ENCODE assay signal across 8 cellular contexts in the genomic region with DNA sequence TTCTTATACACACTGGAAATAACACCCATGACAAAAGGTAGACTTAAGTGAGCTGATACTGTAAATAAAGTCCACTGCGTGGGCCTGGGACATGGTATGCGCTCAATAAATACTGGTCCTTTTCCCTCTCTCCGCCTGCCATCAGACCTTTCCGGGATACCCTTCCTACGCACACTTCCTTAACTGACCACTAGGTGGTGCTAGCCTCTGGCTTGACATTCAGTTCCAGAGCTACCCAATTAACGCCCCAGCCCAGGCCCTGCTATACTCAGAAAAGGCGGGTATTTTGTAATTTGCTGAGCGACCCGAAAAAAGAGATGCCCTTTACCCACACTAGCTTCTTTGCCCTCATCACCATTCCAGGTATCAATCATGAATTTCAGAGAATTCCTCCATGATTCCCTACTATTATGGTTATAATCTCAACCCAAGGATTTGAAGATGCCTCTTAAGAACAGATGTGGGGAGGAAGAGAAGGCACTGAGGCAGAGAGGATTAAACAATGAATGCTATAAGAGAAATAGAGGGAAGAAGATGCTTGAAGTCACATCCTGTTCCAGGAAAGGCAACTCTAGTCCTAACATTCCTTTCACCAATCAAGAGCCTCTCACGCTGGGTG. TPM values are rescaled to one million over a fixed set of nuclear protein-coding genes. Genes with fewer than 3 reads are reported as not detected.
A peak's percentile ranks its signal among the peaks of the same experiment; 100 is the strongest.
DNase-seq lines count a peak whose midpoint lies in the region; ATAC-seq and TF ChIP-seq lines count a peak whose summit lies in the region.

No MANE protein-coding gene starts in this region.

- intact Hi-C loops in left colon (cut with DNase I, micrococcal nuclease), result loop anchor here in 1 of 2 donors (2.0 kb wide), 1 partner anchor 58 kb away; no protein-coding TSS in a partner anchor

- H2AFZ ChIP-seq in GM23248, result no peak overlapping the region

- H4K20me1 ChIP-seq in GM23248 (ENCODE audit: insufficient read depth), result no peaks in the 10 kb centered on the region

- no peaks in the 10 kb centered on the region for H3K27me3 ChIP-seq in GM23248 (replicated peaks; ENCODE audit: insufficient read depth)

- peaks cover 9% of the 10 kb centered on the region for H3K79me2 ChIP-seq in GM23248 (ENCODE audit: insufficient read depth)

- H3K36me3 ChIP-seq in GM23248 (ENCODE audit: low read depth), result no peaks in the 10 kb centered on the region

- no peaks in the 10 kb centered on the region for H3K9me2 ChIP-seq in GM23248 (ENCODE audit: insufficient read depth)

- no peak overlapping the region for H3K27ac ChIP-seq in GM23248

- DNase-seq in AML-193 (lab: John Stamatoyannopoulos, UW), result peak; percentile 76 to 78
- peak; percentile 79 for DNase-seq in GM23248
- peak; percentile 58 for DNase-seq in NCI-H226
- DNase-seq in activated CD4-positive, CD25-positive, alpha-beta regulatory T cell (lab: John Stamatoyannopoulos, UW), result peak; percentile 41 to 57 (median 50)
- peak; percentile 84 to 86 for DNase-seq in cardiac fibroblast (ENCODE audit: low read depth in 2 of 2)
- peak; percentile 61 to 80 for DNase-seq in left colon
- peak; percentile 65 for DNase-seq in stimulated activated CD4-positive, alpha-beta T cell treated with anti-CD3 and anti-CD28 coated beads, Interleukin-4, amount 100 ng/mL, for 1 hour

- WGBS in GM23248 (ENCODE audit: low coverage in 1 of 2, low lambda C conversion rate in 2 of 2, missing lambda C conversion rate in 2 of 2), 2 experiments, result 10 to 13% methylated on average over 10 of the region's 10 CpGs

- H3K4me2 ChIP-seq in GM23248 (ENCODE audit: unreplicated experiment), result no peak overlapping the region

- H3K4me1 ChIP-seq in GM23248 (ENCODE audit: insufficient read depth), result peaks cover 12% of the 10 kb centered on the region

- in situ Hi-C loops in GM23248 (cut with MboI), result loop anchor here (5.0 kb wide), 1 partner anchor 53 kb away; no protein-coding TSS in a partner anchor

- no peak overlapping the region for H3K4me3 ChIP-seq in GM23248
- H3K4me3 ChIP-seq in cardiac fibroblast (replicated peaks in 1 of 2; ENCODE audit: low read depth in 2 of 2, low read length in 2 of 2), result no peak overlapping the region

- peak; percentile 14 for ATAC-seq in left colon
- no peak for ATAC-seq in GM18519 (IDR thresholded peaks at IDR 0.05; ENCODE audit: low FRiP score, unreplicated experiment)

- H3K9ac ChIP-seq in GM23248, result no peak overlapping the region

- peak; percentile 98 for TF ChIP-seq CTCF in cardiac fibroblast (IDR thresholded peaks at IDR 0.05; ENCODE audit: low read depth, low read length)

- peaks cover 15% of the 10 kb centered on the region for H3F3A ChIP-seq in GM23248 (ENCODE audit: insufficient read depth)

- no peaks in the 10 kb centered on the region for H3K9me3 ChIP-seq in GM23248 (ENCODE audit: low read depth)

RNA-seq across cellular contexts. Expression of a gene that starts 3.9 kb away (rescaled TPM):
- total RNA-seq in GM23248 (2014; rRNA removed; shearing (Covaris generic)), result 257 and 296 TPM in 2 replicates
- polyA plus RNA-seq in GM23248 (2016; fragmentation: Nextera tagmentation; extraction: Ambion mirVana), result 161 and 166 TPM in 2 replicates
- 100 to 1,000 TPM; 117 to 119 TPM for total RNA-seq in left colon

RNA-seq across cellular contexts. Expression of a gene that starts 13.2 kb away (rescaled TPM):
- total RNA-seq in GM23248 (2014; rRNA removed; shearing (Covaris generic)), result 95.1 and 103 TPM in 2 replicates
- 67.4 and 70.7 TPM in 2 replicates for polyA plus RNA-seq in GM23248 (2016; fragmentation: Nextera tagmentation; extraction: Ambion mirVana)
- total RNA-seq in left colon, result 100 to 1,000 TPM; 182 to 214 TPM

RNA-seq across cellular contexts. Expression of a gene that starts 23.1 kb away (rescaled TPM):
- total RNA-seq in GM23248 (2014; rRNA removed; shearing (Covaris generic)), result not detected in 2 replicates
- polyA plus RNA-seq in GM23248 (2016; fragmentation: Nextera tagmentation; extraction: Ambion mirVana), result 0.60 TPM in 1 of 2 replicates, not detected in the other
- total RNA-seq in left colon, result not detected

RNA-seq across cellular contexts. Expression of a gene that starts 35.5 kb away (rescaled TPM):
- 88.7 and 107 TPM in 2 replicates for total RNA-seq in GM23248 (2014; rRNA removed; shearing (Covaris generic))
- 21.6 and 22.8 TPM in 2 replicates for polyA plus RNA-seq in GM23248 (2016; fragmentation: Nextera tagmentation; extraction: Ambion mirVana)
- total RNA-seq in left colon, result 1 to 10 TPM; 2.3 to 8.9 TPM

RNA-seq across cellular contexts. Expression of a gene that starts 45.8 kb away (rescaled TPM):
- 6.4 and 7.6 TPM in 2 replicates for total RNA-seq in GM23248 (2014; rRNA removed; shearing (Covaris generic))
- polyA plus RNA-seq in GM23248 (2016; fragmentation: Nextera tagmentation; extraction: Ambion mirVana), result 5.9 and 6.6 TPM in 2 replicates
- 1 to 10 TPM; 4.9 to 5.8 TPM for total RNA-seq in left colon
